ENCODE assay signal across 1 cellular context in the genomic region with DNA sequence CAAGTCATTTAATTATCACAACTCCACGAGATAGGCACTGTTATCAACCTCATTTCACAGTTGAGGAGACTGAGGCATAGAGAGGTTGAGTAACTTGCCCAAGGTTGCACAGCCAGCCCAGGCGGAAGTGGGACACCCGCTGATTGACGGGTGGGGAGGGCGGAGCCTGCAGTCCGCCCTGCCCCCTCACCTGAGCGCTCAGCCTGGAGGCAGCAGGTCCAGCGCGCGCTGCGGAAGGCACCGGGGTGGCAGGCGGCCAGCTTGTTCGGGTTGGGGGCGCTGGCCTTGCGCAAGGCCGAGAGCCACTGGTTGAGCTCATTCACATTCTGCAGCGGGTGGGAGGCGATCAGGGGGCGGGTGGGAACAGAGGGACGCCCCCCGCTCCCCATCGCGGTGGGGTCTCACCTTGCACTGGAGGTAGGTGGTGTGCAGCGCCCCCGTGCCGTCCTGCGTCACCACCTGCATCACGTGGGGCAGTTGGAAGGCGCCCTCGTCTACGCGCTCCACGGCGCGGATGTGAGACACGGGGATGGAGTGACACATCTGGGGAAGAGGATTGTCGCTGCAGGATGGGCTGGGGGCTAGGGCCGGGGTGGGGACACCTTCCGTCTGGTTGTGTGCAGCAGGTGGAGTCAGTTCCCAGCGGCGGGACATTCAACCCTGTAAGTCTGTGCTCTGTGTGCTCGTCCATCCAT.
TF ChIP-seq lines count a peak whose summit lies in the region.

No MANE protein-coding gene starts in this region.

TF ChIP-seq in HEK293, 187 proteins besides CTCF, POLR2A, EP300 and RAD21 (continued from another document and continues in another):
- TF ChIP-seq, protein P1, sequence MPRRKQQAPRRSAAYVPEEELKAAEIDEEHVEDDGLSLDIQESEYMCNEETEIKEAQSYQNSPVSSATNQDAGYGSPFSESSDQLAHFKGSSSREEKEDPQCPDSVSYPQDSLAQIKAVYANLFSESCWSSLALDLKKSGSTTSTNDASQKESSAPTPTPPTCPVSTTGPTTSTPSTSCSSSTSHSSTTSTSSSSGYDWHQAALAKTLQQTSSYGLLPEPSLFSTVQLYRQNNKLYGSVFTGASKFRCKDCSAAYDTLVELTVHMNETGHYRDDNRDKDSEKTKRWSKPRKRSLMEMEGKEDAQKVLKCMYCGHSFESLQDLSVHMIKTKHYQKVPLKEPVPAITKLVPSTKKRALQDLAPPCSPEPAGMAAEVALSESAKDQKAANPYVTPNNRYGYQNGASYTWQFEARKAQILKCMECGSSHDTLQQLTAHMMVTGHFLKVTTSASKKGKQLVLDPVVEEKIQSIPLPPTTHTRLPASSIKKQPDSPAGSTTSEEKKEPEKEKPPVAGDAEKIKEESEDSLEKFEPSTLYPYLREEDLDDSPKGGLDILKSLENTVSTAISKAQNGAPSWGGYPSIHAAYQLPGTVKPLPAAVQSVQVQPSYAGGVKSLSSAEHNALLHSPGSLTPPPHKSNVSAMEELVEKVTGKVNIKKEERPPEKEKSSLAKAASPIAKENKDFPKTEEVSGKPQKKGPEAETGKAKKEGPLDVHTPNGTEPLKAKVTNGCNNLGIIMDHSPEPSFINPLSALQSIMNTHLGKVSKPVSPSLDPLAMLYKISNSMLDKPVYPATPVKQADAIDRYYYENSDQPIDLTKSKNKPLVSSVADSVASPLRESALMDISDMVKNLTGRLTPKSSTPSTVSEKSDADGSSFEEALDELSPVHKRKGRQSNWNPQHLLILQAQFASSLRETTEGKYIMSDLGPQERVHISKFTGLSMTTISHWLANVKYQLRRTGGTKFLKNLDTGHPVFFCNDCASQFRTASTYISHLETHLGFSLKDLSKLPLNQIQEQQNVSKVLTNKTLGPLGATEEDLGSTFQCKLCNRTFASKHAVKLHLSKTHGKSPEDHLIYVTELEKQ (tag by site-specific recombination; IDR thresholded peaks at IDR 0.05; ENCODE audit: borderline replicate concordance), result no peak
- TF ChIP-seq ZEB2 (tag by site-specific recombination; IDR thresholded peaks at IDR 0.05) (no peak), ZNF341 (tag by site-specific recombination; IDR thresholded peaks at IDR 0.05; ENCODE audit: low read depth) (0 out of 2 replicates have a peak, but pooled peaks have one; percentile 9), YY2 (tag by site-specific recombination; IDR thresholded peaks at IDR 0.05) (no peak), ZNF660 (tag by site-specific recombination; IDR thresholded peaks at IDR 0.05) (no peak), ZNF664 (tag by site-specific recombination; IDR thresholded peaks at IDR 0.05) (no peak), ZNF768 (tag by site-specific recombination; IDR thresholded peaks at IDR 0.05) (peak; percentile 88), ZNF610 (tag by site-specific recombination; IDR thresholded peaks at IDR 0.05; ENCODE audit: borderline replicate concordance) (no peak), ZNF292 (tag by site-specific recombination; IDR thresholded peaks at IDR 0.05; ENCODE audit: borderline replicate concordance, low read depth) (no peak), ZNF777 (tag by site-specific recombination; IDR thresholded peaks at IDR 0.05; ENCODE audit: borderline replicate concordance) (no peak), ZNF473 (tag by site-specific recombination; IDR thresholded peaks at IDR 0.05) (no peak), SP3 (tag by site-specific recombination; IDR thresholded peaks at IDR 0.05) (peak; percentile 52), ZBTB1 (tag by site-specific recombination; IDR thresholded peaks at IDR 0.05) (no peak), ZNF416 (tag by site-specific recombination; IDR thresholded peaks at IDR 0.05) (no peak), ZNF792 (tag by site-specific recombination; IDR thresholded peaks at IDR 0.05) (no peak), ZNF747 (tag by site-specific recombination; IDR thresholded peaks at IDR 0.05) (no peak), ZNF16 (tag by site-specific recombination; IDR thresholded peaks at IDR 0.05; ENCODE audit: low read depth) (no peak), RBAK (tag by site-specific recombination; IDR thresholded peaks at IDR 0.05) (no peak), ZNF221 (tag by site-specific recombination; IDR thresholded peaks at IDR 0.05; ENCODE audit: borderline replicate concordance) (no peak), ZNF561 (tag by site-specific recombination; IDR thresholded peaks at IDR 0.05; ENCODE audit: borderline replicate concordance) (no peak), BCL11A (tag by site-specific recombination; IDR thresholded peaks at IDR 0.05; ENCODE audit: low read depth) (no peak), ZNF266 (tag by site-specific recombination; IDR thresholded peaks at IDR 0.05; ENCODE audit: low read depth) (no peak), MEIS1 (CRISPR knock-in tag; IDR thresholded peaks at IDR 0.05; ENCODE audit: borderline replicate concordance) (no peak), ZNF175 (tag by site-specific recombination; IDR thresholded peaks at IDR 0.05) (no peak), ZBTB21 (tag by site-specific recombination; IDR thresholded peaks at IDR 0.05) (no peak), ZNF776 (tag by site-specific recombination; IDR thresholded peaks at IDR 0.05; ENCODE audit: borderline replicate concordance) (no peak), ZNF658 (tag by site-specific recombination; IDR thresholded peaks at IDR 0.05) (no peak), YY1 (tag by site-specific recombination; IDR thresholded peaks at IDR 0.05) (no peak), ZIC2 (tag by site-specific recombination; IDR thresholded peaks at IDR 0.05) (no peak), SETDB1 (IDR thresholded peaks at IDR 0.05; ENCODE audit: insufficient read length, low read length) (no peak), SP2 (tag by site-specific recombination; IDR thresholded peaks at IDR 0.05) (peak; percentile 52), GLI4 (tag by site-specific recombination; IDR thresholded peaks at IDR 0.05) (no peak)
- TF ChIP-seq, protein P2, sequence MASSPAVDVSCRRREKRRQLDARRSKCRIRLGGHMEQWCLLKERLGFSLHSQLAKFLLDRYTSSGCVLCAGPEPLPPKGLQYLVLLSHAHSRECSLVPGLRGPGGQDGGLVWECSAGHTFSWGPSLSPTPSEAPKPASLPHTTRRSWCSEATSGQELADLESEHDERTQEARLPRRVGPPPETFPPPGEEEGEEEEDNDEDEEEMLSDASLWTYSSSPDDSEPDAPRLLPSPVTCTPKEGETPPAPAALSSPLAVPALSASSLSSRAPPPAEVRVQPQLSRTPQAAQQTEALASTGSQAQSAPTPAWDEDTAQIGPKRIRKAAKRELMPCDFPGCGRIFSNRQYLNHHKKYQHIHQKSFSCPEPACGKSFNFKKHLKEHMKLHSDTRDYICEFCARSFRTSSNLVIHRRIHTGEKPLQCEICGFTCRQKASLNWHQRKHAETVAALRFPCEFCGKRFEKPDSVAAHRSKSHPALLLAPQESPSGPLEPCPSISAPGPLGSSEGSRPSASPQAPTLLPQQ (tag by site-specific recombination; IDR thresholded peaks at IDR 0.05), result no peak
- TF ChIP-seq, protein P3, sequence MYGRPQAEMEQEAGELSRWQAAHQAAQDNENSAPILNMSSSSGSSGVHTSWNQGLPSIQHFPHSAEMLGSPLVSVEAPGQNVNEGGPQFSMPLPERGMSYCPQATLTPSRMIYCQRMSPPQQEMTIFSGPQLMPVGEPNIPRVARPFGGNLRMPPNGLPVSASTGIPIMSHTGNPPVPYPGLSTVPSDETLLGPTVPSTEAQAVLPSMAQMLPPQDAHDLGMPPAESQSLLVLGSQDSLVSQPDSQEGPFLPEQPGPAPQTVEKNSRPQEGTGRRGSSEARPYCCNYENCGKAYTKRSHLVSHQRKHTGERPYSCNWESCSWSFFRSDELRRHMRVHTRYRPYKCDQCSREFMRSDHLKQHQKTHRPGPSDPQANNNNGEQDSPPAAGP (tag by site-specific recombination; IDR thresholded peaks at IDR 0.05), result no peak
- TF ChIP-seq, protein P4, sequence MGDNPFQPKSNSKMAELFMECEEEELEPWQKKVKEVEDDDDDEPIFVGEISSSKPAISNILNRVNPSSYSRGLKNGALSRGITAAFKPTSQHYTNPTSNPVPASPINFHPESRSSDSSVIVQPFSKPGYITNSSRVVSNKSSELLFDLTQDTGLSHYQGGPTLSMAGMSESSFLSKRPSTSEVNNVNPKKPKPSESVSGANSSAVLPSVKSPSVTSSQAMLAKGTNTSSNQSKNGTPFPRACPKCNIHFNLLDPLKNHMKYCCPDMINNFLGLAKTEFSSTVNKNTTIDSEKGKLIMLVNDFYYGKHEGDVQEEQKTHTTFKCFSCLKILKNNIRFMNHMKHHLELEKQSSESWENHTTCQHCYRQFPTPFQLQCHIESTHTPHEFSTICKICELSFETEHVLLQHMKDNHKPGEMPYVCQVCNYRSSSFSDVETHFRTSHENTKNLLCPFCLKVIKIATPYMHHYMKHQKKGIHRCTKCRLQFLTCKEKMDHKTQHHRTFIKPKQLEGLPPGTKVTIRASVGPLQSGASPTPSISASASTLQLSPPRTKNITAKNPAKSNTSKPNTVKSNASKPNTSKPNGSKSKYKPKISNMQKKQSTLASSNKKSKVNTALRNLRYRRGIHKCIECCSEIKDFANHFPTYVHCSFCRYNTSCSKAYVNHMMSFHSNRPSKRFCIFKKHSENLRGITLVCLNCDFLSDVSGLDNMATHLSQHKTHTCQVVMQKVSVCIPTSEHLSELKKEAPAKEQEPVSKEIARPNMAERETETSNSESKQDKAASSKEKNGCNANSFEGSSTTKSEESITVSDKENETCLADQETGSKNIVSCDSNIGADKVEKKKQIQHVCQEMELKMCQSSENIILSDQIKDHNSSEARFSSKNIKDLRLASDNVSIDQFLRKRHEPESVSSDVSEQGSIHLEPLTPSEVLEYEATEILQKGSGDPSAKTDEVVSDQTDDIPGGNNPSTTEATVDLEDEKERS (tag by site-specific recombination; IDR thresholded peaks at IDR 0.05), result no peak
- TF ChIP-seq, protein P5, sequence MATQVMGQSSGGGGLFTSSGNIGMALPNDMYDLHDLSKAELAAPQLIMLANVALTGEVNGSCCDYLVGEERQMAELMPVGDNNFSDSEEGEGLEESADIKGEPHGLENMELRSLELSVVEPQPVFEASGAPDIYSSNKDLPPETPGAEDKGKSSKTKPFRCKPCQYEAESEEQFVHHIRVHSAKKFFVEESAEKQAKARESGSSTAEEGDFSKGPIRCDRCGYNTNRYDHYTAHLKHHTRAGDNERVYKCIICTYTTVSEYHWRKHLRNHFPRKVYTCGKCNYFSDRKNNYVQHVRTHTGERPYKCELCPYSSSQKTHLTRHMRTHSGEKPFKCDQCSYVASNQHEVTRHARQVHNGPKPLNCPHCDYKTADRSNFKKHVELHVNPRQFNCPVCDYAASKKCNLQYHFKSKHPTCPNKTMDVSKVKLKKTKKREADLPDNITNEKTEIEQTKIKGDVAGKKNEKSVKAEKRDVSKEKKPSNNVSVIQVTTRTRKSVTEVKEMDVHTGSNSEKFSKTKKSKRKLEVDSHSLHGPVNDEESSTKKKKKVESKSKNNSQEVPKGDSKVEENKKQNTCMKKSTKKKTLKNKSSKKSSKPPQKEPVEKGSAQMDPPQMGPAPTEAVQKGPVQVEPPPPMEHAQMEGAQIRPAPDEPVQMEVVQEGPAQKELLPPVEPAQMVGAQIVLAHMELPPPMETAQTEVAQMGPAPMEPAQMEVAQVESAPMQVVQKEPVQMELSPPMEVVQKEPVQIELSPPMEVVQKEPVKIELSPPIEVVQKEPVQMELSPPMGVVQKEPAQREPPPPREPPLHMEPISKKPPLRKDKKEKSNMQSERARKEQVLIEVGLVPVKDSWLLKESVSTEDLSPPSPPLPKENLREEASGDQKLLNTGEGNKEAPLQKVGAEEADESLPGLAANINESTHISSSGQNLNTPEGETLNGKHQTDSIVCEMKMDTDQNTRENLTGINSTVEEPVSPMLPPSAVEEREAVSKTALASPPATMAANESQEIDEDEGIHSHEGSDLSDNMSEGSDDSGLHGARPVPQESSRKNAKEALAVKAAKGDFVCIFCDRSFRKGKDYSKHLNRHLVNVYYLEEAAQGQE (tag by site-specific recombination; IDR thresholded peaks at IDR 0.05), result no peak
- TF ChIP-seq, protein P6, sequence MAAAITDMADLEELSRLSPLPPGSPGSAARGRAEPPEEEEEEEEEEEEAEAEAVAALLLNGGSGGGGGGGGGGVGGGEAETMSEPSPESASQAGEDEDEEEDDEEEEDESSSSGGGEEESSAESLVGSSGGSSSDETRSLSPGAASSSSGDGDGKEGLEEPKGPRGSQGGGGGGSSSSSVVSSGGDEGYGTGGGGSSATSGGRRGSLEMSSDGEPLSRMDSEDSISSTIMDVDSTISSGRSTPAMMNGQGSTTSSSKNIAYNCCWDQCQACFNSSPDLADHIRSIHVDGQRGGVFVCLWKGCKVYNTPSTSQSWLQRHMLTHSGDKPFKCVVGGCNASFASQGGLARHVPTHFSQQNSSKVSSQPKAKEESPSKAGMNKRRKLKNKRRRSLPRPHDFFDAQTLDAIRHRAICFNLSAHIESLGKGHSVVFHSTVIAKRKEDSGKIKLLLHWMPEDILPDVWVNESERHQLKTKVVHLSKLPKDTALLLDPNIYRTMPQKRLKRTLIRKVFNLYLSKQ (tag by site-specific recombination; IDR thresholded peaks at IDR 0.05; ENCODE audit: borderline replicate concordance), result no peak
- TF ChIP-seq, protein P7, sequence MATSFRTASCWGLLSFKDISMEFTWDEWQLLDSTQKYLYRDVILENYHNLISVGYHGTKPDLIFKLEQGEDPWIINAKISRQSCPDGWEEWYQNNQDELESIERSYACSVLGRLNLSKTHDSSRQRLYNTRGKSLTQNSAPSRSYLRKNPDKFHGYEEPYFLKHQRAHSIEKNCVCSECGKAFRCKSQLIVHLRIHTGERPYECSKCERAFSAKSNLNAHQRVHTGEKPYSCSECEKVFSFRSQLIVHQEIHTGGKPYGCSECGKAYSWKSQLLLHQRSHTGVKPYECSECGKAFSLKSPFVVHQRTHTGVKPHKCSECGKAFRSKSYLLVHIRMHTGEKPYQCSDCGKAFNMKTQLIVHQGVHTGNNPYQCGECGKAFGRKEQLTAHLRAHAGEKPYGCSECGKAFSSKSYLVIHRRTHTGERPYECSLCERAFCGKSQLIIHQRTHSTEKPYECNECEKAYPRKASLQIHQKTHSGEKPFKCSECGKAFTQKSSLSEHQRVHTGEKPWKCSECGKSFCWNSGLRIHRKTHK (tag by site-specific recombination; IDR thresholded peaks at IDR 0.05), result no peak
- TF ChIP-seq, protein P8, sequence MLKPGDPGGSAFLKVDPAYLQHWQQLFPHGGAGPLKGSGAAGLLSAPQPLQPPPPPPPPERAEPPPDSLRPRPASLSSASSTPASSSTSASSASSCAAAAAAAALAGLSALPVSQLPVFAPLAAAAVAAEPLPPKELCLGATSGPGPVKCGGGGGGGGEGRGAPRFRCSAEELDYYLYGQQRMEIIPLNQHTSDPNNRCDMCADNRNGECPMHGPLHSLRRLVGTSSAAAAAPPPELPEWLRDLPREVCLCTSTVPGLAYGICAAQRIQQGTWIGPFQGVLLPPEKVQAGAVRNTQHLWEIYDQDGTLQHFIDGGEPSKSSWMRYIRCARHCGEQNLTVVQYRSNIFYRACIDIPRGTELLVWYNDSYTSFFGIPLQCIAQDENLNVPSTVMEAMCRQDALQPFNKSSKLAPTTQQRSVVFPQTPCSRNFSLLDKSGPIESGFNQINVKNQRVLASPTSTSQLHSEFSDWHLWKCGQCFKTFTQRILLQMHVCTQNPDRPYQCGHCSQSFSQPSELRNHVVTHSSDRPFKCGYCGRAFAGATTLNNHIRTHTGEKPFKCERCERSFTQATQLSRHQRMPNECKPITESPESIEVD (tag by site-specific recombination; IDR thresholded peaks at IDR 0.05), result no peak
